In the genomic region with DNA sequence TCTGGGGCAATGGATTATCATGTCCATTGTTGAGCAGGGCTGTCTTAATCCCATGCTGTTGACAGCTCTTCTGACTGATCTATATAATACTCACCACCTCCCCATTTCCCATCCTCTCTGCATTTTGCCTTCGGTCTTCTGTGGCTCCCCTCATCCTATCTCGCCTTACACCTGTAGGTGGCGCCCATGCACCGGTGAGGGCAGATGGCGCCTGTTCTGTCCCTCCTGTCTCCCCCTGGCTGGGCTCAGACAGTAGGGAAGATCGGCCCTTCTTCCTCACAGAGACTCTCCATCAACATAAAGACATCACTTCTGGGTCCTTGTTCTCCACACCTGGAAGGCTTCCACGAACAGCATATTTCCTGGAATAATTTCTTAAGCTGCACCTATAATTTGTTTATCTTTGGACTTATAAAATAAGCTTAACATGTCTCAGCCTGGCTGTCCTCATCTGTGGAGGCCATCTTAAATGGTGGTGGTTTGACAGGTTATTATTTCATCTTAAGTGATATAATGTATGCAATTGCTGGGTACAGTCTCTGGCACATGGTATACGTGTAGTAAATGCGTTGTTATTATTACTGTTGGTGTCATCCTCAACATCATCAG, we compare ENCODE assay signal across 9 cellular contexts. TPM values are rescaled to one million over a fixed set of nuclear protein-coding genes. Genes with fewer than 3 reads are reported as not detected.
DNase-seq lines count a peak whose midpoint lies in the region; ATAC-seq, FAIRE-seq and TF ChIP-seq lines count a peak whose summit lies in the region.
"Had no signal": no experiment of that assay in that cellular context is flagged by ENCODE, and none has a peak within 500 bp of the region (broad histone marks: within the 10 kb centered on the region; RNA-seq: fewer than 3 reads in every experiment).

No MANE protein-coding gene starts in this region.

- H3K9me3 Mint-ChIP-seq in CD4-positive, alpha-beta memory T cell = peaks cover 0 to 11% (median 4%) of the 10 kb centered on the region in 8 donors

- no peaks in the 10 kb centered on the region for H3K27me3 ChIP-seq in BE2C
- H3K27me3 ChIP-seq in WERI-Rb-1 (ENCODE audit: insufficient read depth, low read depth, severe bottlenecking) = no peaks in the 10 kb centered on the region
- H3K27me3 ChIP-seq in pancreas = no peaks in the 10 kb centered on the region
- no peaks in the 10 kb centered on the region for H3K27me3 ChIP-seq in CD4-positive, alpha-beta memory T cell (ENCODE audit: insufficient read depth, low read length)

- intact Hi-C loops in pancreas (cut with DNase I) = loop anchor here in 1 of 3 donors (10.0 kb wide), 1 partner anchor 58 kb away; no protein-coding TSS in a partner anchor
- intact Hi-C loops in CD4-positive, alpha-beta memory T cell (cut with micrococcal nuclease) = no loop called here

- no peaks in the 10 kb centered on the region for H3K4me1 ChIP-seq in BE2C
- H3K4me1 ChIP-seq in pancreas = no peaks in the 10 kb centered on the region
- H3K4me1 ChIP-seq in CD4-positive, alpha-beta memory T cell (ENCODE audit: insufficient read depth, low read length) = no peaks in the 10 kb centered on the region

- no peak for FAIRE-seq in pancreas (lab: Jason Lieb, UNC)

- CTCF ChIA-PET in CD4-positive, alpha-beta memory T cell (lab: Charles Lee; ENCODE audit: partially characterized antibody) = no interaction called here

- no peak overlapping the region for H3K27ac ChIP-seq in WERI-Rb-1
- no peak overlapping the region for H3K27ac ChIP-seq in pancreas
- H3K27ac ChIP-seq in CD4-positive, alpha-beta memory T cell (ENCODE audit: low read depth, low read length) = no peak overlapping the region
- H3K27ac ChIP-seq: skin epidermis had no signal

- H3K36me3 Mint-ChIP-seq in CD4-positive, alpha-beta memory T cell = no peaks in the 10 kb centered on the region

- no peak overlapping the region for H3K4me3 Mint-ChIP-seq in CD4-positive, alpha-beta memory T cell

- no peaks in the 10 kb centered on the region for H3K9me3 ChIP-seq in BE2C
- no peaks in the 10 kb centered on the region for H3K9me3 ChIP-seq in WERI-Rb-1 (ENCODE audit: severe bottlenecking)
- H3K9me3 ChIP-seq in pancreas = no peaks in the 10 kb centered on the region
- H3K9me3 ChIP-seq in CD4-positive, alpha-beta memory T cell (ENCODE audit: control insufficient read depth in 1 of 2, low read length in 2 of 2) = no peaks in the 10 kb centered on the region

- H3K4me1 Mint-ChIP-seq in CD4-positive, alpha-beta memory T cell = no peaks in the 10 kb centered on the region

- H3K4me3 ChIP-seq in BE2C (ENCODE audit: low read depth, low read length) (no peak overlapping the region), WERI-Rb-1 (ENCODE audit: low read depth, low read length) (no peak overlapping the region), pancreas (no peak overlapping the region)
- H3K4me3 ChIP-seq in CD4-positive, alpha-beta memory T cell (ENCODE audit: low read length in 2 of 2) = no peak overlapping the region
- H3K4me3 ChIP-seq: skin epidermis had no signal

- peak; percentile 76 for TF ChIP-seq CTCF in BE2C (IDR thresholded peaks at IDR 0.05; ENCODE audit: low read depth, low read length)
- peak; percentile 94 for TF ChIP-seq CTCF in WERI-Rb-1 (IDR thresholded peaks at IDR 0.05; ENCODE audit: low read depth, low read length)
- TF ChIP-seq CTCF in pancreas (IDR thresholded peaks at IDR 0.05) = peak; percentile 12 to 36 (median 34)

- ATAC-seq in GM18520 (IDR thresholded peaks at IDR 0.05; ENCODE audit: unreplicated experiment) (peak; percentile 86), HG02938 (IDR thresholded peaks at IDR 0.05; ENCODE audit: unreplicated experiment) (peak; percentile 89), pancreas (peak in 3 of 4 donors; percentile 70 to 77 (median 74))

- POLR2A ChIA-PET in CD4-positive, alpha-beta memory T cell (lab: Charles Lee; ENCODE audit: partially characterized antibody) = no interaction called here

- H3K36me3 ChIP-seq in BE2C (no peaks in the 10 kb centered on the region), WERI-Rb-1 (no peaks in the 10 kb centered on the region), pancreas (no peaks in the 10 kb centered on the region)
- no peaks in the 10 kb centered on the region for H3K36me3 ChIP-seq in CD4-positive, alpha-beta memory T cell (ENCODE audit: insufficient read depth, low read length)

- DNase-seq in BE2C (peak; percentile 72), NCI-H1694 treated with DMSO at 0.1 percent for 48 hours (lab: John Stamatoyannopoulos, UW) (peak; percentile 33), WERI-Rb-1 (peak; percentile 93), fibroblast of the conjunctiva (ENCODE audit: low read depth) (peak; percentile 56), pancreas (peak in 3 of 6 donors; percentile 35 to 71 (median 38))
- no peak for DNase-seq in CD4-positive, alpha-beta memory T cell

- H3K27ac Mint-ChIP-seq in CD4-positive, alpha-beta memory T cell = no peak overlapping the region

- H3K27me3 Mint-ChIP-seq in CD4-positive, alpha-beta memory T cell = no peaks in the 10 kb centered on the region

- 17 to 22% methylated on average over 9 of the region's 9 CpGs for WGBS in pancreas, 2 donors

RNA-seq across cellular contexts. Expression of a gene that starts 10.9 kb away (rescaled TPM):
- polyA plus RNA-seq in BE2C (2012; ENCODE audit: insufficient read depth, insufficient read length, low read depth) = not detected
- total RNA-seq in pancreas = under 1 TPM in 1 of 6 donors, not detected in 5; 0.17 TPM
- under 1 TPM in 1 of 2 donors, not detected in 1; 0.02 TPM for polyA plus RNA-seq in pancreas
- total RNA-seq in CD4-positive, alpha-beta memory T cell = not detected
- polyA plus RNA-seq in CD4-positive, alpha-beta memory T cell = not detected

Comparison
In these comparisons a context has a peak if more than half of its experiments do, and no peak if none do; other contexts are left out.
1. DNase-seq: peak in BE2C (single experiment), NCI-H1694 treated with DMSO at 0.1 percent for 48 hours (single experiment), WERI-Rb-1 (single experiment) and fibroblast of the conjunctiva (single experiment); none in CD4-positive, alpha-beta memory T cell (0 of 5).
2. CTCF ChIP-seq: peak in every context shown above with its lines; median percentile 94 in WERI-Rb-1; 76 in BE2C; 34 in pancreas.
3. Peak in every context shown above with its lines, with median percentiles within 50 percentile points of each other: ATAC-seq.